ENCODE assay signal across 2 cellular contexts in the genomic region with DNA sequence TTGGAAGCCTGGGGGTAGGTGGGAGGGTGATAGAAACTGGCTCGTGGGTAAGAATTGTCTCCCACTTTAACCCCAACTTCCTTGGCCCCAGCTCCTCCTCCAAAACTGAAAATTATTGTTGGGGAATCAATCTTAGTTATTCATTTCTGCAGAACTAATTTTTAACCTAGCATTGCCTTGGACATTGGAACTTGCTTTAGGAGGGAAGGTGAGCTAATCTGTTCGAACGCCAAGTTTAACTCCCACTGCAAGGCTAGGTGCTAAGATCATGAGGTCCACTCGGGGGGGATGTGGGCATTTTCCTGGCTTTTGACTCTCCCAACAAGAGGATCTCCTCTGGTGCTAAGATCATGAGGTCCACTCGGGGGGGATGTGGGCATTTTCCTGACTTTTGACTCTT. TPM values are rescaled to one million over a fixed set of nuclear protein-coding genes. Genes with fewer than 3 reads are reported as not detected.
"Had no signal": no experiment of that assay in that cellular context is flagged by ENCODE, and none has a peak within 500 bp of the region (broad histone marks: within the 10 kb centered on the region; RNA-seq: fewer than 3 reads in every experiment).

No MANE protein-coding gene starts in this region.

RNA-seq across cellular contexts. Expression of a gene that starts 3.5 kb away (rescaled TPM):
- total RNA-seq: M059J, SJSA1 had no signal
